Comparison of ENCODE assay signal across 1 cellular context in the genomic region with DNA sequence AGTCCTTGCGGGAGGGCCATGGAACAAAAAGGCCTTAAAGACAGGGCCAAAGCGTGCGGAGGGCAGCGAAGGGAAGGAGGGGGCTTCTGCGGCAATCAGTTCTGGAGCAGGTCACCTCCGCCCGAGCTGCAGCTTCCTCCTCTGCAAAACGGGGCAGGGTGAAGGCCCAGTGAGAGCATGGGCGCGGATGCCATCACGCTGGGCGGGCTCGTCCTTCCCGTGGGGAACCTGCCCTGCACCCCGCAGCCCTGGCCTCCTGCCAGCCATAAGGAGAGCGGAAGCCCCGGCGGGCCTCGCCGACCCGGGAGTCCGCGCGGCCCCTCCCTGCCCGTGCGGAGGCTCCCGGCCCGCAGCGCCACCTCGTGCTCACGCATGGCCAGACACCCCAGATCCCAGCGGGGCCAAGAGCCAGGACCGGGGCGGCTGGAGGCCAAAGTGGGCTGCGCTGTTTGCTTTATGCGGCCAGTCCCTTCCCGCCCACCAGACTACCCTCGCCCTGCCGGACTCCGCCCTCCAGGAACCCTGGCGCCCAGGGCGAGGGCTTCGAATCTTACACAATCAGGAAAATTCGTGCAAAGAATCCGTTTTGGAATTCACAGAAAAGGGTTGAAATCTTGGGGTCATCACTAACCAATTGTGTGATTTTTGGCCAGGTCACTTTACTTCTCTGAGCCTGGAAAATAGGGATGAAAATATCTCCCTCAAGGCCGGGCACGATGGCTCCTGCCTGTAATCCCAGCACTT.
A peak's percentile ranks its signal among the peaks of the same experiment; 100 is the strongest.
TF ChIP-seq lines count a peak whose summit lies in the region.

No MANE protein-coding gene starts in this region.

TF ChIP-seq in HepG2, 621 proteins besides CTCF, POLR2A, EP300 and RAD21 (continued from another document and continues in another):
- TF ChIP-seq, protein P1, sequence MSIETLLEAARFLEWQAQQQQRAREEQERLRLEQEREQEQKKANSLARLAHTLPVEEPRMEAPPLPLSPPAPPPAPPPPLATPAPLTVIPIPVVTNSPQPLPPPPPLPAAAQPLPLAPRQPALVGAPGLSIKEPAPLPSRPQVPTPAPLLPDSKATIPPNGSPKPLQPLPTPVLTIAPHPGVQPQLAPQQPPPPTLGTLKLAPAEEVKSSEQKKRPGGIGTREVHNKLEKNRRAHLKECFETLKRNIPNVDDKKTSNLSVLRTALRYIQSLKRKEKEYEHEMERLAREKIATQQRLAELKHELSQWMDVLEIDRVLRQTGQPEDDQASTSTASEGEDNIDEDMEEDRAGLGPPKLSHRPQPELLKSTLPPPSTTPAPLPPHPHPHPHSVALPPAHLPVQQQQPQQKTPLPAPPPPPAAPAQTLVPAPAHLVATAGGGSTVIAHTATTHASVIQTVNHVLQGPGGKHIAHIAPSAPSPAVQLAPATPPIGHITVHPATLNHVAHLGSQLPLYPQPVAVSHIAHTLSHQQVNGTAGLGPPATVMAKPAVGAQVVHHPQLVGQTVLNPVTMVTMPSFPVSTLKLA (IDR thresholded peaks at IDR 0.05), result no peak
- TF ChIP-seq DNMT3B (CRISPR knock-in tag; conservative IDR thresholded peaks at IDR 0.05), result no peak
- TF ChIP-seq ZNF367 (CRISPR knock-in tag; IDR thresholded peaks at IDR 0.05; ENCODE audit: borderline replicate concordance), result no peak
- no peak for TF ChIP-seq KLF9 (CRISPR knock-in tag; IDR thresholded peaks at IDR 0.05; ENCODE audit: low read depth)
- TF ChIP-seq, protein P2, sequence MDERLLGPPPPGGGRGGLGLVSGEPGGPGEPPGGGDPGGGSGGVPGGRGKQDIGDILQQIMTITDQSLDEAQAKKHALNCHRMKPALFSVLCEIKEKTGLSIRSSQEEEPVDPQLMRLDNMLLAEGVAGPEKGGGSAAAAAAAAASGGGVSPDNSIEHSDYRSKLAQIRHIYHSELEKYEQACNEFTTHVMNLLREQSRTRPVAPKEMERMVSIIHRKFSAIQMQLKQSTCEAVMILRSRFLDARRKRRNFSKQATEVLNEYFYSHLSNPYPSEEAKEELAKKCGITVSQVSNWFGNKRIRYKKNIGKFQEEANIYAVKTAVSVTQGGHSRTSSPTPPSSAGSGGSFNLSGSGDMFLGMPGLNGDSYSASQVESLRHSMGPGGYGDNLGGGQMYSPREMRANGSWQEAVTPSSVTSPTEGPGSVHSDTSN (CRISPR knock-in tag; IDR thresholded peaks at IDR 0.05), result no peak
- peak; percentile 35 for TF ChIP-seq HNRNPK (IDR thresholded peaks at IDR 0.05; ENCODE audit: low read depth, low read length, poor library complexity, severe bottlenecking)
- peak; percentile 97 for TF ChIP-seq AGO2 (optimal IDR thresholded peaks at IDR 0.05; ENCODE audit: low read depth, low read length)
- TF ChIP-seq, protein P3, sequence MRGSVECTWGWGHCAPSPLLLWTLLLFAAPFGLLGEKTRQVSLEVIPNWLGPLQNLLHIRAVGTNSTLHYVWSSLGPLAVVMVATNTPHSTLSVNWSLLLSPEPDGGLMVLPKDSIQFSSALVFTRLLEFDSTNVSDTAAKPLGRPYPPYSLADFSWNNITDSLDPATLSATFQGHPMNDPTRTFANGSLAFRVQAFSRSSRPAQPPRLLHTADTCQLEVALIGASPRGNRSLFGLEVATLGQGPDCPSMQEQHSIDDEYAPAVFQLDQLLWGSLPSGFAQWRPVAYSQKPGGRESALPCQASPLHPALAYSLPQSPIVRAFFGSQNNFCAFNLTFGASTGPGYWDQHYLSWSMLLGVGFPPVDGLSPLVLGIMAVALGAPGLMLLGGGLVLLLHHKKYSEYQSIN (CRISPR knock-in tag; IDR thresholded peaks at IDR 0.05; ENCODE audit: borderline replicate concordance), result no peak; the same call in 1 of the 2 replicates
- TF ChIP-seq ZSCAN5A (CRISPR knock-in tag; IDR thresholded peaks at IDR 0.05; ENCODE audit: borderline replicate concordance), result no peak
- no peak for TF ChIP-seq MTF2 (CRISPR knock-in tag; IDR thresholded peaks at IDR 0.05; ENCODE audit: borderline replicate concordance)
- TF ChIP-seq ZNF124 (CRISPR knock-in tag; IDR thresholded peaks at IDR 0.05), result no peak; the same call in 1 of the 2 replicates
- TF ChIP-seq MAX (IDR thresholded peaks at IDR 0.05), result peak; percentile 80; the same call in 1 of the 2 replicates
- no peak for TF ChIP-seq ZNF407 (CRISPR knock-in tag; IDR thresholded peaks at IDR 0.05; ENCODE audit: not compliant biosample characterization)
- TF ChIP-seq CBX1 (IDR thresholded peaks at IDR 0.05; ENCODE audit: low read depth), result peak; percentile 39
- TF ChIP-seq ADNP (CRISPR knock-in tag; IDR thresholded peaks at IDR 0.05), result no peak
- 0 out of 2 replicates have a peak, but pooled peaks have one; percentile 48 for TF ChIP-seq BCL3 (CRISPR knock-in tag; IDR thresholded peaks at IDR 0.05)
- TF ChIP-seq, protein P4, sequence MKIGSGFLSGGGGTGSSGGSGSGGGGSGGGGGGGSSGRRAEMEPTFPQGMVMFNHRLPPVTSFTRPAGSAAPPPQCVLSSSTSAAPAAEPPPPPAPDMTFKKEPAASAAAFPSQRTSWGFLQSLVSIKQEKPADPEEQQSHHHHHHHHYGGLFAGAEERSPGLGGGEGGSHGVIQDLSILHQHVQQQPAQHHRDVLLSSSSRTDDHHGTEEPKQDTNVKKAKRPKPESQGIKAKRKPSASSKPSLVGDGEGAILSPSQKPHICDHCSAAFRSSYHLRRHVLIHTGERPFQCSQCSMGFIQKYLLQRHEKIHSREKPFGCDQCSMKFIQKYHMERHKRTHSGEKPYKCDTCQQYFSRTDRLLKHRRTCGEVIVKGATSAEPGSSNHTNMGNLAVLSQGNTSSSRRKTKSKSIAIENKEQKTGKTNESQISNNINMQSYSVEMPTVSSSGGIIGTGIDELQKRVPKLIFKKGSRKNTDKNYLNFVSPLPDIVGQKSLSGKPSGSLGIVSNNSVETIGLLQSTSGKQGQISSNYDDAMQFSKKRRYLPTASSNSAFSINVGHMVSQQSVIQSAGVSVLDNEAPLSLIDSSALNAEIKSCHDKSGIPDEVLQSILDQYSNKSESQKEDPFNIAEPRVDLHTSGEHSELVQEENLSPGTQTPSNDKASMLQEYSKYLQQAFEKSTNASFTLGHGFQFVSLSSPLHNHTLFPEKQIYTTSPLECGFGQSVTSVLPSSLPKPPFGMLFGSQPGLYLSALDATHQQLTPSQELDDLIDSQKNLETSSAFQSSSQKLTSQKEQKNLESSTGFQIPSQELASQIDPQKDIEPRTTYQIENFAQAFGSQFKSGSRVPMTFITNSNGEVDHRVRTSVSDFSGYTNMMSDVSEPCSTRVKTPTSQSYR (CRISPR knock-in tag; IDR thresholded peaks at IDR 0.05; ENCODE audit: borderline replicate concordance), result peak; percentile 51; the same call in 1 of the 2 replicates
- peak; percentile 54; the same call in 1 of the 2 replicates for TF ChIP-seq THAP11 (CRISPR knock-in tag; IDR thresholded peaks at IDR 0.05)
- TF ChIP-seq FOXK1 (CRISPR knock-in tag; IDR thresholded peaks at IDR 0.05; ENCODE audit: borderline replicate concordance, low read depth), result no peak
- peak; percentile 74; the same call in 1 of the 2 replicates for TF ChIP-seq ZIK1 (CRISPR knock-in tag; IDR thresholded peaks at IDR 0.05; ENCODE audit: borderline replicate concordance, low read depth)
- TF ChIP-seq ZBTB34 (CRISPR knock-in tag; IDR thresholded peaks at IDR 0.05), result no peak
- TF ChIP-seq ZNF816 (CRISPR knock-in tag; IDR thresholded peaks at IDR 0.05; ENCODE audit: borderline replicate concordance), result 0 out of 2 replicates have a peak, but pooled peaks have one; percentile 35
- no peak for TF ChIP-seq ZNF235 (CRISPR knock-in tag; IDR thresholded peaks at IDR 0.05; ENCODE audit: borderline replicate concordance)
- no peak for TF ChIP-seq RAD51 (IDR thresholded peaks at IDR 0.05; ENCODE audit: borderline replicate concordance)
- peak; percentile 64; the same call in 1 of the 2 replicates for TF ChIP-seq ZNF605 (CRISPR knock-in tag; IDR thresholded peaks at IDR 0.05)
- no peak for TF ChIP-seq ZNF724P (CRISPR knock-in tag; IDR thresholded peaks at IDR 0.05; ENCODE audit: borderline replicate concordance)
- TF ChIP-seq HCFC1 (IDR thresholded peaks at IDR 0.05; ENCODE audit: low read depth, low read length), result no peak
- no peak for TF ChIP-seq TBP (CRISPR knock-in tag; IDR thresholded peaks at IDR 0.05)
- no peak for TF ChIP-seq NR2F2 (IDR thresholded peaks at IDR 0.05; ENCODE audit: borderline replicate concordance, low read depth)
- no peak for TF ChIP-seq ATM (IDR thresholded peaks at IDR 0.05; ENCODE audit: borderline replicate concordance)
